In the genomic region with DNA sequence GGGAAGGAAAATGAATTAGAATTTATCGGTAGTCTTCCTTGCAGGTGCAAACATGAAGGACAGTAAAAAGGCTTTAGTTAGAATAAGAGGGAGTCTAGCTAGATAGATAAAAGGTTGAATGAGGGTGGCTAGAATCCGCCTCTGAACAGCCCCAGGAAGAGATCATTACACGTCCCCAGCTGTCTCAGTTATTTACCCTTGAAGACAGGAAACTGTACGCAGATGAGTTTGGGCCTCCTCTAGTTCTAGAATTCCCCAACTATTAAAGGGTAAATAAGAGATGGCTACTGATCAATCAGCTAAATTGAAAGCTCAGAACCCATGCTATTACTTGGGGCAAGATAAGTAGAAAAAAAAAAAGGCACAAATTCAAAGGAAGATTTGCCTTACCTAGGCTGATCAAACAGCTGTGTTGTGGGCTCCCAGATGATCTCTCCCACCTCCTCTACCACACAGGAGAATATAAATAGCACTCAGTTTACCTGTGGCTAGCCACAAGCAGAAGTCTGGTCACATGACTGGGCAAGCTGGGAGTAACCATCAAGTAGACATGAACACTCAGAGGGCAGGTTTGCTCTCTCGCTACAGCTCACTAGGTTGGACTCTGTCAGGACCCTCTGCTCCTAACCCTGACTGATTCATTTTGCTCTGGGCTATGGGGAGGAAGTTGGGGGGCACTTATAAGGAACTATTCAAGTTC, we compare ENCODE assay signal across 8 cellular contexts. TPM values are rescaled to one million over a fixed set of nuclear protein-coding genes. Genes with fewer than 3 reads are reported as not detected.
DNase-seq lines count a peak whose midpoint lies in the region; ATAC-seq and TF ChIP-seq lines count a peak whose summit lies in the region.

No MANE protein-coding gene starts in this region.

- no peak for DNase-seq in activated CD4-positive, alpha-beta T cell treated with anti-CD3 and anti-CD28 coated beads for 36 hours
- DNase-seq in activated CD4-positive, alpha-beta T cell treated with anti-CD3 and anti-CD28 coated beads, Interleukin-2, amount 50 U/mL, for 1 hour: no peak
- DNase-seq in T-cell (peak in 23 of 34 experiments; percentile 14 to 61 (median 32)), spleen (no peak), SIG-M5 treated with dmso at 0.1 percent for 504 hours (lab: John Stamatoyannopoulos, UW; ENCODE audit: unreplicated experiment) (no peak), SHP77 treated with DMSO at 0.1 percent for 48 hours (lab: John Stamatoyannopoulos, UW) (no peak)
- no peak for DNase-seq in stimulated activated CD4-positive, alpha-beta T cell treated with anti-CD3 and anti-CD28 coated beads, Interleukin-2, amount 100 ng/mL, for 48 hours

- POLR2A ChIA-PET in activated CD4-positive, alpha-beta T cell treated with anti-CD3 and anti-CD28 coated beads for 36 hours (lab: Charles Lee): interaction anchor here (0.6 to 1.5 kb wide), 5 partner anchors 17 to 1029 kb away, joined by 3 to 4 read pairs (median 3); a partner anchor contains a TSS
- POLR2A ChIA-PET in T-cell (lab: Charles Lee): interaction anchor here (0.6 to 3.7 kb wide), 12 partner anchors 9 to 77 kb away, joined by 3 to 117 read pairs (median 4); a partner anchor contains a TSS

- H3K36me3 ChIP-seq in spleen: peaks cover 0 to 10% (median 0%) of the 10 kb centered on the region in 6 donors

- TF ChIP-seq CTCF in spleen (IDR thresholded peaks at IDR 0.05 in 8 of 11, conservative IDR thresholded peaks at IDR 0.05 in 3 of 11): no peak

- 16 to 27% (median 20%) methylated on average over 5 of the region's 5 CpGs for WGBS in spleen, 5 donors

- H3K27ac Mint-ChIP-seq in activated CD4-positive, alpha-beta T cell treated with anti-CD3 and anti-CD28 coated beads for 36 hours: peak overlapping the region; percentile 88
- peak overlapping the region; percentile 96 to 98 for H3K27ac Mint-ChIP-seq in T-cell

- H3K4me1 ChIP-seq in spleen: peaks cover 79 to 100% (median 90%) of the 10 kb centered on the region in 6 donors

- peak overlapping the region; percentile 79 to 95 (median 91) for H3K27ac ChIP-seq in spleen

- peaks cover 7% of the 10 kb centered on the region for H3K36me3 Mint-ChIP-seq in activated CD4-positive, alpha-beta T cell treated with anti-CD3 and anti-CD28 coated beads for 36 hours (ENCODE audit: low read depth)
- peaks cover 35% of the 10 kb centered on the region for H3K36me3 Mint-ChIP-seq in T-cell

- H3K9me3 Mint-ChIP-seq in activated CD4-positive, alpha-beta T cell treated with anti-CD3 and anti-CD28 coated beads for 36 hours (ENCODE audit: low read depth): no peaks in the 10 kb centered on the region
- H3K9me3 Mint-ChIP-seq in T-cell: peaks cover 0 to 3% (median 0%) of the 10 kb centered on the region in 3 donors

- H3K27me3 Mint-ChIP-seq in activated CD4-positive, alpha-beta T cell treated with anti-CD3 and anti-CD28 coated beads for 36 hours: no peaks in the 10 kb centered on the region
- no peaks in the 10 kb centered on the region for H3K27me3 Mint-ChIP-seq in T-cell

- no peaks in the 10 kb centered on the region for H3K27me3 ChIP-seq in spleen (replicated peaks in 1 of 7)

- CTCF ChIA-PET in activated CD4-positive, alpha-beta T cell treated with anti-CD3 and anti-CD28 coated beads for 36 hours (lab: Charles Lee): interaction anchor here (0.5 to 5.5 kb wide), 8 partner anchors 10 to 252 kb away, joined by 3 to 37 read pairs (median 4); a partner anchor contains a TSS
- CTCF ChIA-PET in T-cell (lab: Charles Lee): interaction anchor here in 1 of 2 donors (1.3 to 3.1 kb wide), 6 partner anchors 12 to 38 kb away, joined by 5 to 12 read pairs (median 8); a partner anchor contains a TSS

- peak in 1 of 3 donors; percentile 47 for TF ChIP-seq POLR2A in spleen (IDR thresholded peaks at IDR 0.05)

- H3K4me3 ChIP-seq in spleen: peak overlapping the region in 4 of 8 donors; percentile 20 to 61 (median 26)

- H3K9me3 ChIP-seq in spleen: no peaks in the 10 kb centered on the region

- peaks cover 73% of the 10 kb centered on the region for H3K4me1 Mint-ChIP-seq in activated CD4-positive, alpha-beta T cell treated with anti-CD3 and anti-CD28 coated beads for 36 hours
- peaks cover 57 to 86% (median 86%) of the 10 kb centered on the region in 3 donors for H3K4me1 Mint-ChIP-seq in T-cell

- H3K4me3 Mint-ChIP-seq in activated CD4-positive, alpha-beta T cell treated with anti-CD3 and anti-CD28 coated beads for 36 hours: peak overlapping the region; percentile 57
- peak overlapping the region; percentile 63 to 73 (median 64) for H3K4me3 Mint-ChIP-seq in T-cell

- intact Hi-C loops in activated CD4-positive, alpha-beta T cell treated with anti-CD3 and anti-CD28 coated beads for 36 hours (cut with DNase I, micrococcal nuclease): loop anchor here in 1 of 2 experiments (10.0 kb wide), 1 partner anchor 552 kb away; no protein-coding TSS in a partner anchor
- intact Hi-C loops in spleen (cut with DNase I; ENCODE audit: low total_unique reads): no loop called here

- peak; percentile 42 for ATAC-seq in activated CD4-positive, alpha-beta T cell treated with anti-CD3 and anti-CD28 coated beads for 36 hours
- ATAC-seq in HG02840 (IDR thresholded peaks at IDR 0.05; ENCODE audit: low FRiP score, unreplicated experiment) (peak; percentile 56), T-cell (replicated peaks in 1 of 4) (peak; percentile 73 to 79 (median 74))

RNA-seq across cellular contexts. Expression of a gene that starts 17.0 kb away (rescaled TPM):
- total RNA-seq in activated CD4-positive, alpha-beta T cell treated with anti-CD3 and anti-CD28 coated beads for 36 hours: 10 to 100 TPM; 14.1 to 15.4 TPM
- total RNA-seq in T-cell: 100 to 1,000 TPM in 2 of 5 donors, 10 to 100 TPM in 3; 71.9 to 105 (median 99.1) TPM
- 10 to 100 TPM; 43.1 to 87.4 (median 47.8) TPM for total RNA-seq in spleen
- 10 to 100 TPM; 15.6 to 36.7 (median 17.5) TPM for polyA plus RNA-seq in spleen

RNA-seq across cellular contexts. Expression of a gene that starts 39.2 kb away (rescaled TPM):
- total RNA-seq in activated CD4-positive, alpha-beta T cell treated with anti-CD3 and anti-CD28 coated beads for 36 hours: 10 to 100 TPM; 43.9 to 59.4 TPM
- 10 to 100 TPM; 40.5 to 57.1 (median 42.8) TPM for total RNA-seq in T-cell
- total RNA-seq in spleen: 10 to 100 TPM; 37.0 to 69.9 (median 48.5) TPM
- 10 to 100 TPM; 23.7 to 42.0 (median 37.5) TPM for polyA plus RNA-seq in spleen

RNA-seq across cellular contexts. Expression of a gene that starts 41.5 kb away (rescaled TPM):
- 10 to 100 TPM; 63.5 to 93.0 TPM for total RNA-seq in activated CD4-positive, alpha-beta T cell treated with anti-CD3 and anti-CD28 coated beads for 36 hours
- total RNA-seq in T-cell (100 to 1,000 TPM in 2 of 5 donors, 10 to 100 TPM in 3; 96.8 to 197 (median 99.7) TPM), spleen (10 to 100 TPM; 38.1 to 81.2 (median 65.0) TPM)
- 10 to 100 TPM in 1 of 3 donors, 1 to 10 TPM in 2; 5.9 to 11.4 (median 8.0) TPM for polyA plus RNA-seq in spleen

Comparison
In these comparisons a context has a peak if more than half of its experiments do, and no peak if none do; other contexts are left out.
1. DNase-seq: peak in T-cell (23 of 34); none in activated CD4-positive, alpha-beta T cell treated with anti-CD3 and anti-CD28 coated beads for 36 hours (single experiment), activated CD4-positive, alpha-beta T cell treated with anti-CD3 and anti-CD28 coated beads, Interleukin-2, amount 50 U/mL, for 1 hour (single experiment), spleen (single experiment), SIG-M5 treated with dmso at 0.1 percent for 504 hours (single experiment), SHP77 treated with DMSO at 0.1 percent for 48 hours (single experiment) and stimulated activated CD4-positive, alpha-beta T cell treated with anti-CD3 and anti-CD28 coated beads, Interleukin-2, amount 100 ng/mL, for 48 hours (0 of 2).
2. Peak in every context shown above with its lines, with median percentiles within 50 percentile points of each other: ATAC-seq.